7 cellular contexts compared by ENCODE assay signal in the genomic region with DNA sequence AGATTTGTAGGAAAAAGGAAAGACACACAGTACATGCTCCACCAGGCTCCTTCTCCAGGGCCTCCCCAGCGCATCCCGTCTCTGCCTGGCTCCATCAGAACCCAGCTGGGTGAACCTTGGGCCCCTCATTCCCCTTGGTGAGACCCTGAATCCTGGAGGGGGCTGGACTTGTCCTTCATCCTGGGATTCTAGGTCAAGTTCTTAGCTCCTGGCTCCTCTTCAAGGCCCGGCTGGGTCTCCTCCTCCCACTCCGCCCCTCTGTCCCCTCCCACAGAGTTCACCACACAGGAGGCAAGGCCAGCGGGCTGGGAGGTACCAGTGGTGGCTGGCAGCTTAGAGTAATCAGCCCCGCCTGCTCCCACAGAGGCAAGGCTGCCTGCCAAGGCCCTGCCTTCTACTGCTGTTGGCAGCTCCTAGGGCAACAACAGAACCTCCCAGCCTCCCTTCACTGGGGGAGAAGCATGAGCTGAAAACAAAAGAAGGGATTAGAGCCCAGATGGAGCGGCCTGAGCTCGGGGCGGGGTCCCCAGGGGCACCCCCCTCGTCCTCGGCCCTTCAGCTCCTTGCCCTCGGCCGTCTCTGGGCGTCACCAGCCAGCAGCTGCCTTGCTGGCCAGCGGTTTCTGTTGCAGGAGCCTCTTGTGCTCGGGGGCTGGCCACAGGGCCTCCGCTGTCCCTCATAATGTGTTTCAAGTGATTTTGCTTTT. TPM values are rescaled to one million over a fixed set of nuclear protein-coding genes. Genes with fewer than 3 reads are reported as not detected.
A peak's percentile ranks its signal among the peaks of the same experiment; 100 is the strongest.
DNase-seq lines count a peak whose midpoint lies in the region; ATAC-seq, FAIRE-seq and TF ChIP-seq lines count a peak whose summit lies in the region.

No MANE protein-coding gene starts in this region.

- no peaks in the 10 kb centered on the region for H3K9me2 ChIP-seq in Karpas-422 (replicated peaks; ENCODE audit: insufficient read depth, low read length)

- POLR2A ChIA-PET in HepG2 (lab: Yijun Ruan, JAX) = interaction anchor here (0.8 to 15.5 kb wide), 17 partner anchors 9 to 359 kb away, joined by 3 to 473 read pairs (median 9); a partner anchor contains a TSS
- POLR2A ChIA-PET in activated CD4-positive, alpha-beta memory T cell treated with anti-CD3 and anti-CD28 coated beads, Interleukin-2, amount 10 ng/mL, durations not matched to agents 7 days and 5 days (lab: Charles Lee) = interaction anchor here (0.6 to 0.7 kb wide), 3 partner anchors 10 to 50 kb away, joined by 3 read pairs; a partner anchor contains a TSS

- DNase-seq in EH (ENCODE audit: low read depth) (peak; percentile 89), Karpas-422 (peak; percentile 57), SJCRH30 (peak; percentile 88 to 90), dedifferentiated amniotic fluid mesenchymal stem cell (ENCODE audit: extremely low spot score) (peak; percentile 72), HepG2 (ENCODE audit: low spot score) (peak; percentile 91)
- DNase-seq in stimulated activated naive CD8-positive, alpha-beta T cell treated with anti-CD3 and anti-CD28 coated beads, Interleukin-15, amount 100 ng/mL, for 72 hours = peak in 1 of 2 donors; percentile 46
- no peak for DNase-seq in activated CD4-positive, alpha-beta memory T cell treated with anti-CD3 and anti-CD28 coated beads, Interleukin-2, amount 10 ng/mL, durations not matched to agents 7 days and 5 days

- H3K79me2 ChIP-seq in Karpas-422 (ENCODE audit: low read length) (no peaks in the 10 kb centered on the region), HepG2 (ENCODE audit: insufficient read depth, low read length) (no peaks in the 10 kb centered on the region)

- H3K27me3 ChIP-seq in Karpas-422 (ENCODE audit: low read length) (no peaks in the 10 kb centered on the region), SJCRH30 (peaks cover 9% of the 10 kb centered on the region), HepG2 (ENCODE audit: control insufficient read depth in 1 of 2, insufficient read depth in 2 of 2, low read length in 2 of 2) (peaks cover 0 to 3% of the 10 kb centered on the region in 2 experiments; a peak in 2 of 5 replicates)

- H3K4me2 ChIP-seq in Karpas-422 (ENCODE audit: low read depth, low read length, poor library complexity, severe bottlenecking) (no peak overlapping the region), HepG2 (ENCODE audit: low read depth, low read length) (peak overlapping the region; percentile 95)

- under 1% methylated on average over 17 of the region's 17 CpGs for WGBS in HepG2 (ENCODE audit: low lambda C conversion rate)

- 0 out of 2 replicates have a peak, but pooled peaks have one; percentile 31 for TF ChIP-seq RAD21 in HepG2 (CRISPR knock-in tag; IDR thresholded peaks at IDR 0.05)

- H4K20me1 ChIP-seq in Karpas-422 (ENCODE audit: insufficient read depth, low read depth, low read length) (no peaks in the 10 kb centered on the region), HepG2 (ENCODE audit: insufficient read depth, low read length) (no peaks in the 10 kb centered on the region)

- no peak; a peak in 1 of 4 replicates for TF ChIP-seq EP300 in HepG2 (IDR thresholded peaks at IDR 0.05; ENCODE audit: low read depth in 2 of 2, low read length in 2 of 2)
- TF ChIP-seq EP300 in HepG2 (CRISPR knock-in tag; IDR thresholded peaks at IDR 0.05; ENCODE audit: borderline replicate concordance) = no peak

- H3K9ac ChIP-seq in Karpas-422 (ENCODE audit: low read length) (no peak overlapping the region), HepG2 (ENCODE audit: insufficient read depth, low read depth, low read length) (peak overlapping the region; percentile 60)

- no peaks in the 10 kb centered on the region for H3K36me3 Mint-ChIP-seq in activated CD4-positive, alpha-beta memory T cell treated with anti-CD3 and anti-CD28 coated beads, Interleukin-2, amount 10 ng/mL, durations not matched to agents 7 days and 5 days (ENCODE audit: low read depth)

- no peak overlapping the region for H3K4me3 ChIP-seq in Karpas-422 (ENCODE audit: low read length)
- H3K4me3 ChIP-seq in SJCRH30 = peak overlapping the region; percentile 60
- peak overlapping the region; percentile 63 to 78 (median 64) for H3K4me3 ChIP-seq in HepG2 (replicated peaks in 1 of 3; ENCODE audit: insufficient read depth in 1 of 3, low read depth in 2 of 3, low read length in 3 of 3)

- H3K36me3 ChIP-seq in Karpas-422 (ENCODE audit: insufficient read depth, low read length) = no peaks in the 10 kb centered on the region
- H3K36me3 ChIP-seq in SJCRH30 = no peaks in the 10 kb centered on the region
- H3K36me3 ChIP-seq in HepG2 (replicated peaks in 1 of 2; ENCODE audit: control insufficient read depth in 1 of 2, insufficient read depth in 2 of 2, low read length in 2 of 2) = no peaks in the 10 kb centered on the region

- CTCF ChIA-PET in HepG2 (lab: Yijun Ruan, JAX; ENCODE audit: low intra/inter-chr PET ratio, low total read pairs) = interaction anchor here (1.4 kb wide), 1 partner anchor 63 kb away, joined by 3 read pairs; a partner anchor contains a TSS
- CTCF ChIA-PET in activated CD4-positive, alpha-beta memory T cell treated with anti-CD3 and anti-CD28 coated beads, Interleukin-2, amount 10 ng/mL, durations not matched to agents 7 days and 5 days (lab: Charles Lee) = interaction anchor here (1.4 kb wide), 1 partner anchor 64 kb away, joined by 5 read pairs; no protein-coding TSS in a partner anchor

- TF ChIP-seq POLR2A in HepG2 (IDR thresholded peaks at IDR 0.05; ENCODE audit: insufficient read depth in 1 of 2, low read depth in 2 of 2, low read length in 2 of 2) = peak in 1 of 2 experiments; percentile 62; a peak in 2 of 4 replicates

- H3K4me1 ChIP-seq in Karpas-422 (ENCODE audit: low read length) (peaks cover 7% of the 10 kb centered on the region), SJCRH30 (no peaks in the 10 kb centered on the region), HepG2 (ENCODE audit: insufficient read depth, low read length) (peaks cover 90% of the 10 kb centered on the region)

- peak; percentile 82 for FAIRE-seq in HepG2 (lab: Jason Lieb, UNC)

- H3K27ac Mint-ChIP-seq in stimulated activated naive CD8-positive, alpha-beta T cell treated with anti-CD3 and anti-CD28 coated beads, Interleukin-15, amount 100 ng/mL, for 72 hours = peak overlapping the region; percentile 74 to 89
- H3K27ac Mint-ChIP-seq in activated CD4-positive, alpha-beta memory T cell treated with anti-CD3 and anti-CD28 coated beads, Interleukin-2, amount 10 ng/mL, durations not matched to agents 7 days and 5 days = no peak overlapping the region

- ATAC-seq in HepG2 = peak; percentile 85
- ATAC-seq in stimulated activated naive CD8-positive, alpha-beta T cell treated with anti-CD3 and anti-CD28 coated beads, Interleukin-15, amount 100 ng/mL, for 72 hours = peak; percentile 80

- no TSS peak for BruUV-seq in HepG2 (replicated peaks; lab: Mats Ljungman, UMichigan)

- in situ Hi-C loops in HepG2 (cut with HindIII; ENCODE audit: extremely low pct_ligation_motif_present, low pct_unique_long_range_greater_than_20kb) = no loop called here

- intact Hi-C loops in HepG2 (cut with micrococcal nuclease; ENCODE audit: unreplicated experiment) = no loop called here

- H3K9me3 ChIP-seq in Karpas-422 (ENCODE audit: low read length) = no peaks in the 10 kb centered on the region
- H3K9me3 ChIP-seq in SJCRH30 (replicated peaks) = no peaks in the 10 kb centered on the region
- no peaks in the 10 kb centered on the region for H3K9me3 ChIP-seq in HepG2 (ENCODE audit: low read length)

- no peak overlapping the region for H2AFZ ChIP-seq in Karpas-422 (ENCODE audit: low read length)
- H2AFZ ChIP-seq in HepG2 (ENCODE audit: low read length) = peak overlapping the region; percentile 86

- peaks cover 55% of the 10 kb centered on the region for H3K4me1 Mint-ChIP-seq in stimulated activated naive CD8-positive, alpha-beta T cell treated with anti-CD3 and anti-CD28 coated beads, Interleukin-15, amount 100 ng/mL, for 72 hours
- peaks cover 4% of the 10 kb centered on the region for H3K4me1 Mint-ChIP-seq in activated CD4-positive, alpha-beta memory T cell treated with anti-CD3 and anti-CD28 coated beads, Interleukin-2, amount 10 ng/mL, durations not matched to agents 7 days and 5 days

- H3K27ac ChIP-seq in Karpas-422 (ENCODE audit: low read length) = no peak overlapping the region
- peak overlapping the region; percentile 44 for H3K27ac ChIP-seq in SJCRH30
- no peak overlapping the region for H3K27ac ChIP-seq in HepG2 (ENCODE audit: extremely low read length, insufficient read depth, low read length)

- peak overlapping the region; percentile 57 to 71 for H3K4me3 Mint-ChIP-seq in stimulated activated naive CD8-positive, alpha-beta T cell treated with anti-CD3 and anti-CD28 coated beads, Interleukin-15, amount 100 ng/mL, for 72 hours
- no peak overlapping the region for H3K4me3 Mint-ChIP-seq in activated CD4-positive, alpha-beta memory T cell treated with anti-CD3 and anti-CD28 coated beads, Interleukin-2, amount 10 ng/mL, durations not matched to agents 7 days and 5 days

- no peaks in the 10 kb centered on the region for H3K27me3 Mint-ChIP-seq in stimulated activated naive CD8-positive, alpha-beta T cell treated with anti-CD3 and anti-CD28 coated beads, Interleukin-15, amount 100 ng/mL, for 72 hours
- H3K27me3 Mint-ChIP-seq in activated CD4-positive, alpha-beta memory T cell treated with anti-CD3 and anti-CD28 coated beads, Interleukin-2, amount 10 ng/mL, durations not matched to agents 7 days and 5 days = no peaks in the 10 kb centered on the region

- H3K9me3 Mint-ChIP-seq in stimulated activated naive CD8-positive, alpha-beta T cell treated with anti-CD3 and anti-CD28 coated beads, Interleukin-15, amount 100 ng/mL, for 72 hours = no peaks in the 10 kb centered on the region
- no peaks in the 10 kb centered on the region for H3K9me3 Mint-ChIP-seq in activated CD4-positive, alpha-beta memory T cell treated with anti-CD3 and anti-CD28 coated beads, Interleukin-2, amount 10 ng/mL, durations not matched to agents 7 days and 5 days

- TF ChIP-seq CTCF in HepG2 (CRISPR knock-in tag; IDR thresholded peaks at IDR 0.05) = no peak; the same call in 1 of the 2 replicates

RNA-seq across cellular contexts. Expression of a gene that starts 49.4 kb away (rescaled TPM):
- 327 and 344 TPM in 2 replicates for total RNA-seq in Karpas-422 (2014; rRNA removed; shearing (Covaris generic); ENCODE audit: low replicate concordance)
- 211 and 212 TPM in 2 replicates for total RNA-seq in SJCRH30 (2014; rRNA removed; shearing (Covaris generic))
- 1,109 and 1,579 TPM in 2 replicates for total RNA-seq in HepG2 (2016; rRNA removed; fragmentation: Illumina TruSeq; extraction: Trizol)
- total RNA-seq in HepG2 (2016; cell fraction: cytosol; rRNA removed; fragmentation: Illumina TruSeq; extraction: Trizol; ENCODE audit: low read depth) = 1,013 and 1,135 TPM in 2 replicates
- 1,109 and 1,642 TPM in 2 replicates for total RNA-seq in HepG2 (2016; cell fraction: insoluble cytoplasmic fraction; rRNA removed; fragmentation: Illumina TruSeq; extraction: Trizol)
- 682 and 685 TPM in 2 replicates for total RNA-seq in HepG2 (2016; cell fraction: membrane; rRNA removed; fragmentation: Illumina TruSeq; extraction: Trizol)
- 388 and 421 TPM in 2 replicates for total RNA-seq in HepG2 (2016; cell fraction: nucleus; rRNA removed; fragmentation: Illumina TruSeq; extraction: Trizol)
- 399 and 525 TPM in 2 replicates for polyA plus RNA-seq in HepG2 (2011; rRNA removed)
- 367 and 461 TPM in 2 replicates for polyA plus RNA-seq in HepG2 (2011; cell fraction: cytosol; rRNA removed)
- 108 and 120 TPM in 2 replicates for polyA plus RNA-seq in HepG2 (2011; cell fraction: nucleus; rRNA removed)
- 473 and 515 TPM in 2 replicates for polyA plus RNA-seq in HepG2 (2012)
- 709 and 762 TPM in 2 replicates for polyA plus RNA-seq in HepG2 (2016; cell fraction: cytosol; fragmentation: Illumina TruSeq; extraction: Trizol; ENCODE audit: low read depth)
- polyA plus RNA-seq in HepG2 (2016; cell fraction: insoluble cytoplasmic fraction; fragmentation: Illumina TruSeq; extraction: Trizol; ENCODE audit: low read depth) = 1,270 and 1,369 TPM in 2 replicates
- 468 and 473 TPM in 2 replicates for polyA plus RNA-seq in HepG2 (2016; cell fraction: membrane; fragmentation: Illumina TruSeq; extraction: Trizol; ENCODE audit: low read depth)
- 530 and 538 TPM in 2 replicates for polyA plus RNA-seq in HepG2 (2016; cell fraction: nucleus; fragmentation: Illumina TruSeq; extraction: Trizol; ENCODE audit: insufficient read depth, low read depth)
- polyA minus RNA-seq in HepG2 (2011; rRNA and poly(A)+ RNA removed; ENCODE audit: low replicate concordance) = 141 and 189 TPM in 2 replicates
- polyA minus RNA-seq in HepG2 (2011; cell fraction: cytosol; rRNA and poly(A)+ RNA removed) = 181 and 205 TPM in 2 replicates
- polyA minus RNA-seq in HepG2 (2011; cell fraction: nucleus; rRNA and poly(A)+ RNA removed) = 139 and 166 TPM in 2 replicates
- total RNA-seq in activated CD4-positive, alpha-beta memory T cell treated with anti-CD3 and anti-CD28 coated beads, Interleukin-2, amount 10 ng/mL, durations not matched to agents 7 days and 5 days = 100 to 1,000 TPM; 235 to 242 TPM
